In the genomic region with DNA sequence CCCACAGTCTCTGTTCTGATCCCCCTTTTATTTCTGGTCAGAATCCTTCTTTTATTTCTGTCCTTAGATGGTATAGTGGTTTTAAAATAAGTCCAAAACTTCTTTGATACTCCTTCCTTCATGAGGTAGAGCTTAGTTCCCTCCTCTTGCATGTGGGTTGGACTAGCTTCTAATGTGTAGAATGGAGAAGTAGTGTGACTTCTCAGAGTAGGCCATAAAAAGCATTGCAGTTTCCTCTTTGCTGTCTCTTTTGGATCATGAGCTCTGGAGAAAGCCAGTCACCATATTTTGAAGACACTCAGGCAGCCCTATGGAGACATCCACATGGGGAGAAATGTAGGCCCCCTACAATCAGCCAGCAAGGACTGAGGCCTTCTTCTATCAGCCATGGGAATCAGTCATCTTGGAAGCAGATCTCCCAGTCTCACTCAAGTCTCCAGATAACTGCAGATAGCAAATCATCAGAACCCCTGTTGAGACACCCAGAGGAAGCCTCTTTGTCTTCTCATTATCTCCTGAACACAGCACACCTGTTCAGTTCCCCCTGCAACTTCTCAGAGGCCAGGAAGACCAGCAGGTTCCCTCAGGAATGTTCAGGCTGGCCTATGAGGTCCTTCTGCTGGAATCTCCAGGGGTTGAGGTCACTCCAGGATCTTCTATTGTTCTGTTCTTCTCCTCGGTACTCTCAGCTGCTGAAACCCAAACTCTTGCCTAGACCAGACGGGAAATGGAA, we compare ENCODE assay signal across 1 cellular context.
TF ChIP-seq lines count a peak whose summit lies in the region.

No MANE protein-coding gene starts in this region.

TF ChIP-seq in HepG2, 621 proteins besides CTCF, POLR2A, EP300 and RAD21 (continued from another document):
- TF ChIP-seq, protein P1, sequence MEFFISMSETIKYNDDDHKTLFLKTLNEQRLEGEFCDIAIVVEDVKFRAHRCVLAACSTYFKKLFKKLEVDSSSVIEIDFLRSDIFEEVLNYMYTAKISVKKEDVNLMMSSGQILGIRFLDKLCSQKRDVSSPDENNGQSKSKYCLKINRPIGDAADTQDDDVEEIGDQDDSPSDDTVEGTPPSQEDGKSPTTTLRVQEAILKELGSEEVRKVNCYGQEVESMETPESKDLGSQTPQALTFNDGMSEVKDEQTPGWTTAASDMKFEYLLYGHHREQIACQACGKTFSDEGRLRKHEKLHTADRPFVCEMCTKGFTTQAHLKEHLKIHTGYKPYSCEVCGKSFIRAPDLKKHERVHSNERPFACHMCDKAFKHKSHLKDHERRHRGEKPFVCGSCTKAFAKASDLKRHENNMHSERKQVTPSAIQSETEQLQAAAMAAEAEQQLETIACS (CRISPR knock-in tag; IDR thresholded peaks at IDR 0.05) = no peak
- TF ChIP-seq NPAS2 (CRISPR knock-in tag; IDR thresholded peaks at IDR 0.05; ENCODE audit: borderline replicate concordance) = no peak
TF ChIP-seq in HepG2: peak in this region for 0.
